In genomic region chr5:40688127-40688756, GRCh38 we compare ENCODE assay signal across 8 cellular contexts. TPM values are rescaled to one million over a fixed set of nuclear protein-coding genes. Genes with fewer than 3 reads are reported as not detected.
A peak's percentile ranks its signal among the peaks of the same experiment; 100 is the strongest.
DNase-seq lines count a peak whose midpoint lies in the region; TF ChIP-seq lines count a peak whose summit lies in the region.

No MANE protein-coding gene starts in this region.

- no peaks in the 10 kb centered on the region for H3K9me3 ChIP-seq in endodermal cell (ENCODE audit: control insufficient read depth, low read length)
- H3K9me3 ChIP-seq in mucosa of stomach (ENCODE audit: control insufficient read depth, low read length): no peaks in the 10 kb centered on the region

- no peaks in the 10 kb centered on the region for H3K9me3 Mint-ChIP-seq in endodermal cell

- H3K9ac ChIP-seq in endodermal cell (ENCODE audit: extremely low read depth, low read length, poor library complexity, severe bottlenecking) (no peak overlapping the region), mucosa of stomach (ENCODE audit: low read length) (peak overlapping the region; percentile 26)

- no peak overlapping the region for H3K27ac ChIP-seq in endodermal cell (ENCODE audit: low read depth, low read length)

- no peak overlapping the region for H3K27ac Mint-ChIP-seq in endodermal cell

- peaks cover 4% of the 10 kb centered on the region for H3K27me3 Mint-ChIP-seq in endodermal cell (ENCODE audit: insufficient read depth)

- peak; percentile 54 for TF ChIP-seq CTCF in GM20000 (IDR thresholded peaks at IDR 0.05; ENCODE audit: extremely low read depth, missing control alignments)
- peak; percentile 93 for TF ChIP-seq CTCF in endodermal cell (conservative IDR thresholded peaks at IDR 0.05)

- H3K36me3 ChIP-seq in endodermal cell (ENCODE audit: control insufficient read depth, insufficient read depth, low read length) (no peaks in the 10 kb centered on the region), mucosa of stomach (ENCODE audit: control insufficient read depth, insufficient read depth, low read length) (peaks cover 10% of the 10 kb centered on the region)

- H3K4me3 ChIP-seq in endodermal cell (ENCODE audit: low read length): no peak overlapping the region
- no peak overlapping the region for H3K4me3 ChIP-seq in mucosa of stomach (ENCODE audit: low read length)

- no peaks in the 10 kb centered on the region for H3K4me1 ChIP-seq in endodermal cell (ENCODE audit: control insufficient read depth, insufficient read depth, low read length)
- H3K4me1 ChIP-seq in mucosa of stomach (ENCODE audit: control insufficient read depth, insufficient read depth, low read length): peaks cover 4% of the 10 kb centered on the region

- WGBS in endodermal cell (ENCODE audit: insufficient coverage in 1 of 2, insufficient read length in 1 of 2), 2 experiments: 14 to 50% methylated on average over 2 to 7 of the region's 8 CpGs

- DNase-seq in COR-L47 (lab: John Stamatoyannopoulos, UW) (peak; percentile 64), GM20000 (ENCODE audit: low spot score) (peak; percentile 73), HS-27A (ENCODE audit: low read depth) (peak; percentile 84), endodermal cell (peak; percentile 94)
- DNase-seq in NK-92 treated with Interleukin-12 subunit alpha and Interleukin-12 subunit beta, amount 100 ng/mL, for 24 hours (lab: John Stamatoyannopoulos, UW): peak; percentile 65
- DNase-seq in activated CD8-positive, alpha-beta memory T cell treated with anti-CD3 and anti-CD28 coated beads for 48 hours (ENCODE audit: low read depth in 2 of 3, low spot score in 2 of 3): peak; percentile 54 to 71 (median 68)
- peak; percentile 65 to 83 for DNase-seq in stimulated activated CD8-positive, alpha-beta memory T cell treated with anti-CD3 and anti-CD28 coated beads, Interleukin-4, amount 100 ng/mL, for 4 hours (ENCODE audit: low read depth in 2 of 2, low spot score in 1 of 2)

- no peak overlapping the region for H3K4me3 Mint-ChIP-seq in endodermal cell

- H3K27me3 ChIP-seq in endodermal cell (ENCODE audit: control insufficient read depth, insufficient read depth, low read length, poor library complexity, severe bottlenecking) (peaks cover 5% of the 10 kb centered on the region), mucosa of stomach (ENCODE audit: control insufficient read depth, insufficient read depth, low read length) (no peaks in the 10 kb centered on the region)

- no peaks in the 10 kb centered on the region for H3K4me1 Mint-ChIP-seq in endodermal cell

- no peaks in the 10 kb centered on the region for H3K36me3 Mint-ChIP-seq in endodermal cell (ENCODE audit: low read depth)

RNA-seq across cellular contexts. Expression of gene PTGER4, which starts 8.5 kb away (rescaled TPM):
- total RNA-seq in endodermal cell: under 1 TPM; 0.15 to 0.71 TPM
- 0.89 TPM for polyA plus RNA-seq in endodermal cell (2013, experiment 1 of 2)
- 3.1 TPM for polyA plus RNA-seq in endodermal cell (2013, experiment 2 of 2)
